25 cellular contexts compared by ENCODE assay signal in genomic region chr11:102613455-102613854, GRCh38. TPM values are rescaled to one million over a fixed set of nuclear protein-coding genes. Genes with fewer than 3 reads are reported as not detected.
DNase-seq lines count a peak whose midpoint lies in the region; ATAC-seq, FAIRE-seq and TF ChIP-seq lines count a peak whose summit lies in the region.
"Had no signal": no experiment of that assay in that cellular context is flagged by ENCODE, and none has a peak within 500 bp of the region (broad histone marks: within the 10 kb centered on the region; RNA-seq: fewer than 3 reads in every experiment).

No MANE protein-coding gene starts in this region.

- H3K4me1 ChIP-seq in A549 (peaks cover 49% of the 10 kb centered on the region), HCT116 (ENCODE audit: control insufficient read depth in 1 of 2, insufficient read depth in 2 of 2, low read length in 2 of 2) (peaks cover 25 to 73% of the 10 kb centered on the region in 2 experiments), Panc1 (ENCODE audit: control insufficient read depth, insufficient read depth, low read length) (peaks cover 32% of the 10 kb centered on the region), iPS-20b (ENCODE audit: insufficient read depth, low read length) (peaks cover 12% of the 10 kb centered on the region)
- H3K4me1 ChIP-seq: gastroesophageal sphincter, parathyroid adenoma, right atrium auricular region had no signal

- H3K9me2 ChIP-seq in HCT116 (ENCODE audit: insufficient read depth): no peaks in the 10 kb centered on the region

- in situ Hi-C loops in Panc1 (cut with HindIII; ENCODE audit: low pct_unique_long_range_greater_than_20kb, low sequenced_read_pairs): no loop called here

- DNase-seq in A549 (ENCODE audit: low read depth in 1 of 2, low spot score in 1 of 2) (no peak), HCT116 (ENCODE audit: low read depth, low spot score) (no peak), Panc1 (ENCODE audit: low read depth, low spot score) (no peak), hippocampal formation (lab: John Stamatoyannopoulos, UW) (no peak), cerebellar cortex (ENCODE audit: low spot score) (no peak)
- DNase-seq: activated CD4-positive, CD25-positive, alpha-beta regulatory T cell treated with anti-CD3 and anti-CD28 coated beads, Interleukin-2, amount 50 U/mL, for 72 hours; NCI-H1092; spleen had no signal

- BruUV-seq in HCT116 (replicated peaks; lab: Mats Ljungman, UMichigan): no TSS peak
- no TSS peak for BruUV-seq in Panc1 (replicated peaks; lab: Mats Ljungman, UMichigan)

- POLR2A ChIA-PET in A549 (lab: Yijun Ruan, JAX) (interaction anchor here (1.5 kb wide), 1 partner anchor 53 kb away, joined by 3 read pairs; no protein-coding TSS in a partner anchor), HCT116 (lab: Charles Lee) (interaction anchor here (1.0 kb wide), 1 partner anchor 272 kb away, joined by 4 read pairs; no protein-coding TSS in a partner anchor), Panc1 (lab: Charles Lee) (interaction anchor here (0.7 kb wide), 1 partner anchor 224 kb away, joined by 3 read pairs; no protein-coding TSS in a partner anchor)

- CTCF ChIA-PET in A549 (lab: Yijun Ruan, JAX): interaction anchor here (0.7 to 6.9 kb wide), 58 partner anchors 9 to 606 kb away, joined by 3 to 81 read pairs (median 6); no protein-coding TSS in a partner anchor
- CTCF ChIA-PET in HCT116 (lab: Charles Lee): interaction anchor here (0.9 to 3.7 kb wide), 23 partner anchors 10 to 761 kb away, joined by 3 to 60 read pairs (median 5); no protein-coding TSS in a partner anchor
- CTCF ChIA-PET in Panc1 (lab: Charles Lee): interaction anchor here (0.8 to 2.7 kb wide), 11 partner anchors 32 to 325 kb away, joined by 3 to 26 read pairs (median 3); no protein-coding TSS in a partner anchor

- TF ChIP-seq POLR2A in A549 (IDR thresholded peaks at IDR 0.05; ENCODE audit: low read length) (no peak), HCT116 (IDR thresholded peaks at IDR 0.05; ENCODE audit: borderline replicate concordance, extremely low read depth, insufficient read depth, insufficient read length) (no peak)

- TF ChIP-seq RAD21 in A549 (conservative IDR thresholded peaks at IDR 0.05 in 1 of 2, IDR thresholded peaks at IDR 0.05 in 1 of 2) (no peak), HCT116 (IDR thresholded peaks at IDR 0.05; ENCODE audit: low read depth) (no peak)

- intact Hi-C loops in HCT116 (cut with micrococcal nuclease) (loop anchor here (2.0 to 5.0 kb wide), 8 partner anchors 119 to 1156 kb away; no protein-coding TSS in a partner anchor), Panc1 (cut with micrococcal nuclease; ENCODE audit: unreplicated experiment) (loop anchor here (2.0 to 5.0 kb wide), 5 partner anchors 54 to 326 kb away; no protein-coding TSS in a partner anchor)

- H3K79me2 ChIP-seq in HCT116 (ENCODE audit: insufficient read depth, low read length): no peaks in the 10 kb centered on the region
- H3K79me2 ChIP-seq: hepatocyte, parathyroid adenoma had no signal

- 12% methylated on average over 1 of the region's 1 CpG for WGBS in A549 (ENCODE audit: missing lambda C conversion rate)

- RAD21 ChIA-PET in HCT116 (lab: Charles Lee; ENCODE audit: low non-redundant PET in 1 of 2, low total read pairs in 2 of 2, uncharacterized antibody in 2 of 2, unreplicated experiment in 2 of 2): interaction anchor here (0.7 to 1.8 kb wide), 6 partner anchors 11 to 272 kb away, joined by 3 to 10 read pairs (median 3); no protein-coding TSS in a partner anchor

- H2AFZ ChIP-seq in HCT116 (ENCODE audit: low read depth, low read length, poor library complexity, severe bottlenecking): peak overlapping the region; percentile 91
- H2AFZ ChIP-seq: hepatocyte, parathyroid adenoma had no signal

- H3K9me3 ChIP-seq in A549 (no peaks in the 10 kb centered on the region), HCT116 (ENCODE audit: control insufficient read depth in 1 of 2, insufficient read depth in 1 of 2, low read depth in 1 of 2, low read length in 2 of 2) (no peaks in the 10 kb centered on the region), Panc1 (ENCODE audit: control insufficient read depth, insufficient read depth, low read depth, low read length) (no peaks in the 10 kb centered on the region; the same call in 1 of the 2 replicates), iPS-20b (ENCODE audit: insufficient read depth, low read depth, low read length) (no peaks in the 10 kb centered on the region)
- H3K9me3 ChIP-seq: gastroesophageal sphincter, right atrium auricular region, spleen, thoracic aorta had no signal

- H3K27ac ChIP-seq in A549: peak overlapping the region; percentile 58 to 84; a peak in 5 of 6 replicates
- H3K27ac ChIP-seq in HCT116 (ENCODE audit: low read depth, low read length): no peak overlapping the region
- H3K27ac ChIP-seq in Panc1 (ENCODE audit: low read length): peak overlapping the region; percentile 80
- H3K27ac ChIP-seq in iPS-20b (ENCODE audit: low read length): no peak overlapping the region
- H3K27ac ChIP-seq: brain microvascular endothelial cell, gastroesophageal sphincter, hepatocyte, parathyroid adenoma, right atrium auricular region, SK-N-MC, spleen, thoracic aorta had no signal

- H4K20me1 ChIP-seq in HCT116 (ENCODE audit: insufficient read depth): no peaks in the 10 kb centered on the region

- no peaks in the 10 kb centered on the region for H3K36me3 ChIP-seq in HCT116 (ENCODE audit: control insufficient read depth in 1 of 2, insufficient read depth in 2 of 2, low read length in 2 of 2)
- H3K36me3 ChIP-seq in Panc1 (ENCODE audit: control insufficient read depth, insufficient read depth, low read length): no peaks in the 10 kb centered on the region
- no peaks in the 10 kb centered on the region for H3K36me3 ChIP-seq in iPS-20b (ENCODE audit: insufficient read depth, low read depth, low read length)
- H3K36me3 ChIP-seq: brain microvascular endothelial cell, gastroesophageal sphincter, right atrium auricular region, spleen, thoracic aorta had no signal

- H3K27me3 ChIP-seq in HCT116 (ENCODE audit: insufficient read depth, low read length) (no peaks in the 10 kb centered on the region), Panc1 (ENCODE audit: control insufficient read depth, insufficient read depth, low read length) (no peaks in the 10 kb centered on the region), iPS-20b (ENCODE audit: insufficient read depth, low read length) (no peaks in the 10 kb centered on the region)
- H3K27me3 ChIP-seq: brain microvascular endothelial cell, gastroesophageal sphincter, hepatocyte, right atrium auricular region, spleen had no signal

- no peak for FAIRE-seq in A549 (lab: Jason Lieb, UNC)
- FAIRE-seq: A204.1 had no signal

- H3K4me3 ChIP-seq in A549 (no peak overlapping the region), HCT116 (replicated peaks in 1 of 2; ENCODE audit: low read depth in 1 of 2, low read length in 2 of 2) (no peak overlapping the region), Panc1 (ENCODE audit: low read depth in 2 of 2, low read length in 2 of 2) (no peak overlapping the region), iPS-20b (ENCODE audit: low read length) (peak overlapping the region; percentile 7)
- H3K4me3 ChIP-seq: gastroesophageal sphincter, hepatocyte, right atrium auricular region, SK-N-MC, thoracic aorta had no signal

- no peak for TF ChIP-seq CTCF in A549 (IDR thresholded peaks at IDR 0.05)
- TF ChIP-seq CTCF in HCT116 (IDR thresholded peaks at IDR 0.05 in 2 of 3, conservative IDR thresholded peaks at IDR 0.05 in 1 of 3; ENCODE audit: borderline replicate concordance in 1 of 3, insufficient read depth in 1 of 3, low read depth in 2 of 3, low read length in 2 of 3): no peak
- no peak for TF ChIP-seq CTCF in Panc1 (IDR thresholded peaks at IDR 0.05)

- peak overlapping the region; percentile 54 for H3K4me2 ChIP-seq in A549
- peak overlapping the region; percentile 58 for H3K4me2 ChIP-seq in HCT116 (ENCODE audit: low read length)
- H3K4me2 ChIP-seq: hepatocyte had no signal

- no peak for ATAC-seq in A549
- no peak for ATAC-seq in HCT116
- ATAC-seq in Panc1: no peak
- ATAC-seq in HG03342 (IDR thresholded peaks at IDR 0.05; ENCODE audit: unreplicated experiment): no peak
- no peak for ATAC-seq in HG03039 (IDR thresholded peaks at IDR 0.05; ENCODE audit: unreplicated experiment)
- ATAC-seq: gastroesophageal sphincter had no signal

- TF ChIP-seq EP300 in A549 (IDR thresholded peaks at IDR 0.05): no peak

- H3K9ac ChIP-seq in HCT116 (ENCODE audit: low read length) (no peak overlapping the region), iPS-20b (ENCODE audit: low read depth, low read length) (peak overlapping the region; percentile 38; the same call in 1 of the 2 replicates)
- H3K9ac ChIP-seq: parathyroid adenoma had no signal

TF ChIP-seq in A549, 52 proteins besides CTCF, POLR2A, EP300 and RAD21 (continues in another document):
- TF ChIP-seq TP53 (CRISPR knock-in tag; IDR thresholded peaks at IDR 0.05) (no peak), BCL3 (IDR thresholded peaks at IDR 0.05) (no peak)

TF ChIP-seq in HCT116, 20 proteins besides CTCF, POLR2A, EP300 and RAD21 (continues in another document):
- TF ChIP-seq ELF1 (IDR thresholded peaks at IDR 0.05; ENCODE audit: borderline replicate concordance, low read depth) (no peak), ATF3 (IDR thresholded peaks at IDR 0.05) (no peak)
- TF ChIP-seq, protein P1, sequence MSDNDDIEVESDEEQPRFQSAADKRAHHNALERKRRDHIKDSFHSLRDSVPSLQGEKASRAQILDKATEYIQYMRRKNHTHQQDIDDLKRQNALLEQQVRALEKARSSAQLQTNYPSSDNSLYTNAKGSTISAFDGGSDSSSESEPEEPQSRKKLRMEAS (IDR thresholded peaks at IDR 0.05): no peak

RNA-seq across cellular contexts. Expression of gene MMP20, which starts 11.7 kb away (rescaled TPM):
- not detected in 2 replicates for polyA plus RNA-seq in A549 (2011; rRNA removed)
- polyA plus RNA-seq in A549 (2012; cell fraction: cytosol; rRNA removed): not detected in 2 replicates
- polyA plus RNA-seq in A549 (2012; cell fraction: nucleus; rRNA removed): not detected in 2 replicates
- polyA plus RNA-seq in A549 (2017; fragmentation: RNase III; extraction: RNeasy Plus Mini Kit Qiagen cat#74134 plus additional on column Dnase treatment): not detected in 3 replicates
- not detected in 2 replicates for polyA minus RNA-seq in A549 (2011; rRNA and poly(A)+ RNA removed)
- total RNA-seq in HCT116 (2021; ENCODE audit: unreplicated experiment): 0.30 TPM
- polyA plus RNA-seq in HCT116 (2012): 0.04 TPM in 1 of 2 replicates, not detected in the other
- not detected for total RNA-seq in Panc1 (2021; ENCODE audit: unreplicated experiment)
- not detected for polyA plus RNA-seq in Panc1 (2012; ENCODE audit: insufficient read length)
- total RNA-seq: endothelial cell of umbilical vein, fibroblast of lung, gastroesophageal sphincter, hepatocyte, NCI-H460, neural crest cell, right atrium auricular region, spleen, thoracic aorta, urinary bladder had no signal
- polyA plus RNA-seq: endothelial cell of umbilical vein, fibroblast of lung, hepatocyte, IgD-negative memory B cell, urinary bladder had no signal

Comparison
In these comparisons a context has a peak if more than half of its experiments do, and no peak if none do; other contexts are left out.
1. H3K27ac ChIP-seq: peak in A549 (2 of 2) and Panc1 (single experiment); none in HCT116 (single experiment) and iPS-20b (single experiment).